15 cellular contexts compared by ENCODE assay signal in genomic region chr3:24299801-24300626, GRCh38.
DNase-seq lines count a peak whose midpoint lies in the region; FAIRE-seq and TF ChIP-seq lines count a peak whose summit lies in the region.
"Had no signal": no experiment of that assay in that cellular context is flagged by ENCODE, and none has a peak within 500 bp of the region (broad histone marks: within the 10 kb centered on the region; RNA-seq: fewer than 3 reads in every experiment).

No MANE protein-coding gene starts in this region.

- no peak overlapping the region for H3K9ac ChIP-seq in endothelial cell of umbilical vein (replicated peaks; ENCODE audit: extremely low read depth, insufficient read depth, low read length)

- CTCF ChIA-PET in endothelial cell of umbilical vein (lab: Charles Lee) = no interaction called here

- no peaks in the 10 kb centered on the region for H3K27me3 ChIP-seq in endothelial cell of umbilical vein (ENCODE audit: control insufficient read depth in 2 of 2, insufficient read depth in 2 of 2, low read length in 2 of 2)
- H3K27me3 ChIP-seq in left ventricle myocardium inferior (ENCODE audit: low read depth) = no peaks in the 10 kb centered on the region

- peaks cover 25% of the 10 kb centered on the region for H3K4me1 Mint-ChIP-seq in nephron
- H3K4me1 Mint-ChIP-seq: activated B cell treated with CpG ODN at 0.5 μM for 24 hours; CD8-positive, alpha-beta memory T cell; naive thymus-derived CD4-positive, alpha-beta T cell had no signal

- FAIRE-seq in RCC 7860 (lab: Jason Lieb, UNC) = peak; percentile 91
- FAIRE-seq in endothelial cell of umbilical vein (lab: Jason Lieb, UNC) = no peak

- H3K9me3 ChIP-seq in endothelial cell of umbilical vein (replicated peaks; ENCODE audit: control insufficient read depth, insufficient read depth, low read length) = no peaks in the 10 kb centered on the region
- no peaks in the 10 kb centered on the region for H3K9me3 ChIP-seq in left ventricle myocardium inferior (replicated peaks)

- DNase-seq in EL (peak; percentile 78), RCC 7860 (ENCODE audit: low spot score) (peak; percentile 95), endothelial cell of umbilical vein (ENCODE audit: low read depth, low spot score) (peak; percentile 17), NCI-H748 treated with DMSO at 0.1 percent for 48 hours (lab: John Stamatoyannopoulos, UW) (no peak), caudate nucleus (lab: John Stamatoyannopoulos, UW) (no peak), SK-N-DZ (ENCODE audit: low spot score) (no peak), left ventricle myocardium inferior (no peak)
- DNase-seq: activated B cell treated with CpG ODN at 0.5 μM for 24 hours; CD8-positive, alpha-beta memory T cell; hypothalamus; naive thymus-derived CD4-positive, alpha-beta T cell; NCI-H1417 treated with DMSO at 0.1 percent for 48 hours; stimulated activated naive B cell treated with anti-CD40 and anti-IgM and Interleukin-4, amounts not matched to agents 10 μg/mL and 1 μg/mL and 100 μg/mL, for 72 hours had no signal

- no peaks in the 10 kb centered on the region for H4K20me1 ChIP-seq in endothelial cell of umbilical vein (replicated peaks; ENCODE audit: control insufficient read depth, extremely low read depth, insufficient read depth, low read length)

- peak overlapping the region; percentile 51 to 72 (median 60) for H3K27ac Mint-ChIP-seq in nephron
- H3K27ac Mint-ChIP-seq: activated B cell treated with CpG ODN at 0.5 μM for 24 hours; CD8-positive, alpha-beta memory T cell; naive thymus-derived CD4-positive, alpha-beta T cell; stimulated activated naive B cell treated with anti-CD40 and anti-IgM and Interleukin-4, amounts not matched to agents 10 μg/mL and 1 μg/mL and 100 μg/mL, for 72 hours had no signal

- H3K4me3 ChIP-seq in endothelial cell of umbilical vein (replicated peaks in 1 of 3; ENCODE audit: insufficient read depth in 1 of 3, low read depth in 1 of 3, low read length in 3 of 3) = no peak overlapping the region
- no peak overlapping the region for H3K4me3 ChIP-seq in left ventricle myocardium inferior

- TF ChIP-seq POLR2A in endothelial cell of umbilical vein (IDR thresholded peaks at IDR 0.05; ENCODE audit: low read depth, low read length) = no peak

- H3K27ac ChIP-seq in endothelial cell of umbilical vein (ENCODE audit: insufficient read depth, low read depth, low read length) (no peak overlapping the region), caudate nucleus (ENCODE audit: low read depth, low read length) (no peak overlapping the region), left ventricle myocardium inferior (replicated peaks) (no peak overlapping the region)
- H3K27ac ChIP-seq: HL-60 had no signal

- no peaks in the 10 kb centered on the region for H3K36me3 ChIP-seq in endothelial cell of umbilical vein (ENCODE audit: control insufficient read depth in 2 of 2, extremely low read depth in 1 of 2, insufficient read depth in 2 of 2, low read length in 2 of 2)
- H3K36me3 ChIP-seq in left ventricle myocardium inferior = no peaks in the 10 kb centered on the region

- H3K4me2 ChIP-seq in endothelial cell of umbilical vein (ENCODE audit: insufficient read depth, low read length) = no peak overlapping the region

- POLR2A ChIA-PET in endothelial cell of umbilical vein (lab: Charles Lee) = no interaction called here

- no peaks in the 10 kb centered on the region for H3K9me3 Mint-ChIP-seq in nephron
- H3K9me3 Mint-ChIP-seq: activated B cell treated with CpG ODN at 0.5 μM for 24 hours; stimulated activated naive B cell treated with anti-CD40 and anti-IgM and Interleukin-4, amounts not matched to agents 10 μg/mL and 1 μg/mL and 100 μg/mL, for 72 hours had no signal

- H3K36me3 Mint-ChIP-seq in nephron (ENCODE audit: low read depth) = no peaks in the 10 kb centered on the region
- H3K36me3 Mint-ChIP-seq: CD8-positive, alpha-beta memory T cell; naive thymus-derived CD4-positive, alpha-beta T cell had no signal

- no peak overlapping the region for H2AFZ ChIP-seq in endothelial cell of umbilical vein (ENCODE audit: low read depth, low read length)

- no peaks in the 10 kb centered on the region for H3K9me1 ChIP-seq in endothelial cell of umbilical vein (replicated peaks; ENCODE audit: control insufficient read depth, extremely low read depth, insufficient read depth, low read length)

- dilution Hi-C loops in endothelial cell of umbilical vein (cut with MboI; ENCODE audit: extremely low pct_ligation_motif_present, low sequenced_read_pairs) = no loop called here

- TF ChIP-seq CTCF in endothelial cell of umbilical vein (IDR thresholded peaks at IDR 0.05; ENCODE audit: extremely low read depth in 1 of 2, insufficient read depth in 1 of 2, low read depth in 1 of 2, low read length in 2 of 2) (no peak), nephron (IDR thresholded peaks at IDR 0.05; ENCODE audit: unreplicated experiment in 3 of 3) (no peak), left ventricle myocardium inferior (IDR thresholded peaks at IDR 0.05; ENCODE audit: borderline replicate concordance) (no peak)

- BruUV-seq in endothelial cell of umbilical vein (replicated peaks; lab: Mats Ljungman, UMichigan) = no TSS peak

- H3K4me3 Mint-ChIP-seq in nephron = no peak overlapping the region
- H3K4me3 Mint-ChIP-seq: activated B cell treated with CpG ODN at 0.5 μM for 24 hours; CD8-positive, alpha-beta memory T cell; naive thymus-derived CD4-positive, alpha-beta T cell; stimulated activated naive B cell treated with anti-CD40 and anti-IgM and Interleukin-4, amounts not matched to agents 10 μg/mL and 1 μg/mL and 100 μg/mL, for 72 hours had no signal

- intact Hi-C loops in endothelial cell of umbilical vein (cut with micrococcal nuclease) (no loop called here), left ventricle myocardium inferior (cut with micrococcal nuclease) (no loop called here)

- H3K79me2 ChIP-seq in endothelial cell of umbilical vein (ENCODE audit: control insufficient read depth, insufficient read depth, low read length) = no peaks in the 10 kb centered on the region

- H3K4me1 ChIP-seq in endothelial cell of umbilical vein (ENCODE audit: control insufficient read depth, extremely low read depth, insufficient read depth, low read length) = no peaks in the 10 kb centered on the region
- H3K4me1 ChIP-seq in left ventricle myocardium inferior = peaks cover 14% of the 10 kb centered on the region

- no peaks in the 10 kb centered on the region for H3K27me3 Mint-ChIP-seq in nephron (ENCODE audit: low read depth)
- H3K27me3 Mint-ChIP-seq: activated B cell treated with CpG ODN at 0.5 μM for 24 hours; CD8-positive, alpha-beta memory T cell; stimulated activated naive B cell treated with anti-CD40 and anti-IgM and Interleukin-4, amounts not matched to agents 10 μg/mL and 1 μg/mL and 100 μg/mL, for 72 hours had no signal

TF ChIP-seq in endothelial cell of umbilical vein, 7 proteins besides CTCF, POLR2A, EP300 and RAD21:
- TF ChIP-seq EZH2 (IDR thresholded peaks at IDR 0.05; ENCODE audit: borderline replicate concordance, low read depth, low read length, severe bottlenecking) (no peak), MYC (IDR thresholded peaks at IDR 0.05; ENCODE audit: low read depth, low read length) (no peak), MAX (IDR thresholded peaks at IDR 0.05; ENCODE audit: insufficient read depth, insufficient read length) (no peak), POLR2AphosphoS5 (IDR thresholded peaks at IDR 0.05; ENCODE audit: insufficient read depth, low read depth, low read length) (no peak), FOS (IDR thresholded peaks at IDR 0.05; ENCODE audit: borderline replicate concordance, insufficient read depth, low read length) (no peak), JUN (IDR thresholded peaks at IDR 0.05; ENCODE audit: borderline replicate concordance, insufficient read depth, insufficient read length, low read depth) (no peak), GATA2 (IDR thresholded peaks at IDR 0.05; ENCODE audit: insufficient read depth, insufficient read length, low read depth, low read length) (no peak)

Comparison
In these comparisons a context has a peak if more than half of its experiments do, and no peak if none do; other contexts are left out.
1. DNase-seq: peak in EL (single experiment), RCC 7860 (single experiment) and endothelial cell of umbilical vein (single experiment); none in NCI-H748 treated with DMSO at 0.1 percent for 48 hours (single experiment), caudate nucleus (0 of 61), SK-N-DZ (single experiment) and left ventricle myocardium inferior (single experiment).